In genomic region chr2:47899915-47900314, GRCh38 we compare ENCODE assay signal across 11 cellular contexts. TPM values are rescaled to one million over a fixed set of nuclear protein-coding genes. Genes with fewer than 3 reads are reported as not detected.
DNase-seq lines count a peak whose midpoint lies in the region; ATAC-seq, FAIRE-seq and TF ChIP-seq lines count a peak whose summit lies in the region.
"Had no signal": no experiment of that assay in that cellular context is flagged by ENCODE, and none has a peak within 500 bp of the region (broad histone marks: within the 10 kb centered on the region; RNA-seq: fewer than 3 reads in every experiment).

No MANE protein-coding gene starts in this region.

- no peaks in the 10 kb centered on the region for H3K27me3 Mint-ChIP-seq in activated naive CD8-positive, alpha-beta T cell

- no peak for TF ChIP-seq CTCF in A673 (conservative IDR thresholded peaks at IDR 0.05; ENCODE audit: low read depth, low read length)
- no peak for TF ChIP-seq CTCF in PC-9 (conservative IDR thresholded peaks at IDR 0.05)

- no peak overlapping the region for H2BK120ac ChIP-seq in mesenchymal stem cell (ENCODE audit: low read depth, low read length)

- 0 out of 2 replicates have a peak, but pooled peaks cover 3% of the 10 kb centered on the region for H3F3A ChIP-seq in PC-9 (ENCODE audit: insufficient read depth, low read depth)

- peak overlapping the region; percentile 41 for H3K27ac Mint-ChIP-seq in activated naive CD8-positive, alpha-beta T cell

- peaks cover 100% of the 10 kb centered on the region for H3K79me2 ChIP-seq in PC-9 (ENCODE audit: low read depth)

- no peak overlapping the region for H2AFZ ChIP-seq in mesenchymal stem cell (ENCODE audit: low read depth, low read length)
- H2AFZ ChIP-seq in PC-9 = no peak overlapping the region

- peaks cover 3% of the 10 kb centered on the region for H3K36me3 Mint-ChIP-seq in activated naive CD8-positive, alpha-beta T cell

- H3K4me3 ChIP-seq in A673 (ENCODE audit: low read depth, low read length, poor library complexity, severe bottlenecking) (no peak overlapping the region), mesenchymal stem cell (ENCODE audit: insufficient read depth in 1 of 2, low read depth in 1 of 2, low read length in 2 of 2) (no peak overlapping the region), PC-9 (no peak overlapping the region)
- H3K4me3 ChIP-seq: SJSA1 had no signal

- H3K27ac ChIP-seq in A673 (ENCODE audit: low read depth, low read length, poor library complexity, severe bottlenecking) (peak overlapping the region; percentile 62), mesenchymal stem cell (ENCODE audit: low read length, poor library complexity, severe bottlenecking) (no peak overlapping the region), PC-9 (no peak overlapping the region)
- H3K27ac ChIP-seq: SJSA1 had no signal

- peak; percentile 71 for FAIRE-seq in H54 (lab: Jason Lieb, UNC)

- H3K4me2 ChIP-seq in mesenchymal stem cell (ENCODE audit: low read length, poor library complexity, severe bottlenecking) = no peak overlapping the region
- H3K4me2 ChIP-seq in PC-9 = no peak overlapping the region

- BruUV-seq in A673 (replicated peaks; lab: Mats Ljungman, UMichigan) (no TSS peak), PC-9 (replicated peaks; lab: Mats Ljungman, UMichigan) (no TSS peak)

- H3K4me3 Mint-ChIP-seq in activated naive CD8-positive, alpha-beta T cell = peak overlapping the region; percentile 4

- no peak overlapping the region for H2BK12ac ChIP-seq in mesenchymal stem cell (ENCODE audit: low read length in 2 of 2)

- intact Hi-C loops in A673 (cut with micrococcal nuclease; ENCODE audit: unreplicated experiment) = no loop called here
- intact Hi-C loops in PC-9 (cut with micrococcal nuclease; ENCODE audit: unreplicated experiment) = no loop called here

- no peak overlapping the region for H2AK5ac ChIP-seq in mesenchymal stem cell (ENCODE audit: low read length, severe bottlenecking)

- no peak for TF ChIP-seq POLR2A in H54 (IDR thresholded peaks at IDR 0.05; ENCODE audit: low read depth, low read length)

- POLR2A ChIA-PET in A673 (lab: Charles Lee; ENCODE audit: low non-redundant PET) = no interaction called here
- POLR2A ChIA-PET in PC-9 (lab: Charles Lee; ENCODE audit: unreplicated experiment) = interaction anchor here (0.5 kb wide), 1 partner anchor 1180 kb away, joined by 3 read pairs; no protein-coding TSS in a partner anchor

- H2BK15ac ChIP-seq in mesenchymal stem cell (ENCODE audit: low read depth, poor library complexity, severe bottlenecking) = no peak overlapping the region

- no peaks in the 10 kb centered on the region for H3K9me3 Mint-ChIP-seq in activated naive CD8-positive, alpha-beta T cell (ENCODE audit: low read depth)

- H3K9me2 ChIP-seq in PC-9 (ENCODE audit: insufficient read depth) = no peaks in the 10 kb centered on the region

- no peak overlapping the region for H4K8ac ChIP-seq in mesenchymal stem cell (ENCODE audit: low read length)

- no peak for ATAC-seq in HG02885 (IDR thresholded peaks at IDR 0.05; ENCODE audit: poor library complexity, unreplicated experiment)
- ATAC-seq: HCT116 had no signal

- no peak overlapping the region for H3K18ac ChIP-seq in mesenchymal stem cell (ENCODE audit: low read depth in 1 of 2, low read length in 2 of 2)

- H3K4me1 ChIP-seq in A673 (ENCODE audit: insufficient read depth, low read length, poor library complexity, severe bottlenecking) (peaks cover 43% of the 10 kb centered on the region), mesenchymal stem cell (ENCODE audit: control insufficient read depth, insufficient read depth, low read depth, low read length) (peaks cover 3% of the 10 kb centered on the region), PC-9 (replicated peaks; ENCODE audit: insufficient read depth) (peaks cover 22% of the 10 kb centered on the region)

- no peaks in the 10 kb centered on the region for H3K27me3 ChIP-seq in A673 (replicated peaks; ENCODE audit: insufficient read depth, low read depth, low read length, poor library complexity)
- no peaks in the 10 kb centered on the region for H3K27me3 ChIP-seq in mesenchymal stem cell (ENCODE audit: control insufficient read depth in 1 of 2, insufficient read depth in 1 of 2, low read length in 2 of 2)
- no peaks in the 10 kb centered on the region for H3K27me3 ChIP-seq in PC-9 (ENCODE audit: insufficient read depth, low read depth)
- H3K27me3 ChIP-seq: SJSA1 had no signal

- H3K14ac ChIP-seq in mesenchymal stem cell (ENCODE audit: low read length in 2 of 2) = no peak overlapping the region

- no peak overlapping the region for H4K91ac ChIP-seq in mesenchymal stem cell (ENCODE audit: low read length)

- H3K9ac ChIP-seq in mesenchymal stem cell (ENCODE audit: low read length) = peak overlapping the region; percentile 62

- CTCF ChIA-PET in A673 (lab: Charles Lee) = no interaction called here
- CTCF ChIA-PET in PC-9 (lab: Charles Lee) = interaction anchor here (0.6 kb wide), 2 partner anchors 27 to 39 kb away, joined by 4 to 5 read pairs; no protein-coding TSS in a partner anchor

- peaks cover 81% of the 10 kb centered on the region for H3K4me1 Mint-ChIP-seq in activated naive CD8-positive, alpha-beta T cell (ENCODE audit: low read depth)

- H3K4ac ChIP-seq in mesenchymal stem cell (ENCODE audit: low read depth in 1 of 2, low read length in 2 of 2) = no peak overlapping the region

- no peak overlapping the region for H2BK5ac ChIP-seq in mesenchymal stem cell (ENCODE audit: low read depth, low read length, poor library complexity, severe bottlenecking)

- no peaks in the 10 kb centered on the region for H3K79me1 ChIP-seq in mesenchymal stem cell (replicated peaks; ENCODE audit: low read length, poor library complexity, severe bottlenecking)

- DNase-seq in A673 (ENCODE audit: low spot score) = no peak
- no peak for DNase-seq in H54 (ENCODE audit: insufficient read length, low spot score)
- DNase-seq in mesenchymal stem cell = peak; percentile 61
- no peak for DNase-seq in NCI-H187 treated with DMSO at 0.1 percent for 48 hours (lab: John Stamatoyannopoulos, UW)
- DNase-seq in PC-9 = no peak
- no peak for DNase-seq in GM03348 (ENCODE audit: low spot score)
- DNase-seq: cortex of kidney had no signal

- H3K9me3 ChIP-seq in A673 (ENCODE audit: low read depth, low read length, poor library complexity, severe bottlenecking) (no peaks in the 10 kb centered on the region), mesenchymal stem cell (ENCODE audit: control insufficient read depth, low read length) (no peaks in the 10 kb centered on the region), PC-9 (ENCODE audit: insufficient read depth, low read depth) (no peaks in the 10 kb centered on the region)
- H3K9me3 ChIP-seq: SJSA1 had no signal

- 95% methylated on average over 2 of the region's 2 CpGs for WGBS in mesenchymal stem cell

- H3K36me3 ChIP-seq in A673 (ENCODE audit: insufficient read depth, low read length, poor library complexity, severe bottlenecking) (no peaks in the 10 kb centered on the region), mesenchymal stem cell (ENCODE audit: control insufficient read depth in 1 of 2, insufficient read depth in 2 of 2, low read depth in 1 of 2, low read length in 2 of 2) (no peaks in the 10 kb centered on the region), PC-9 (ENCODE audit: low read depth) (peaks cover 14% of the 10 kb centered on the region; the same call in 1 of the 2 replicates)

- no peak overlapping the region for H3K23ac ChIP-seq in mesenchymal stem cell (ENCODE audit: low read length in 2 of 2)

- H4K20me1 ChIP-seq in PC-9 (ENCODE audit: insufficient read depth) = peaks cover 82% of the 10 kb centered on the region

RNA-seq across cellular contexts. Expression of gene FBXO11, which starts 6.4 kb away (rescaled TPM):
- 73.9 and 84.0 TPM in 2 replicates for total RNA-seq in A673 (2021)
- polyA plus RNA-seq in mesenchymal stem cell (2013, experiment 1 of 2) = 31.4 TPM
- polyA plus RNA-seq in mesenchymal stem cell (2013, experiment 2 of 2) = 33.3 TPM
- 49.3 and 49.4 TPM in 2 replicates for total RNA-seq in PC-9 (2021)
